20 cellular contexts compared by ENCODE assay signal in the genomic region with DNA sequence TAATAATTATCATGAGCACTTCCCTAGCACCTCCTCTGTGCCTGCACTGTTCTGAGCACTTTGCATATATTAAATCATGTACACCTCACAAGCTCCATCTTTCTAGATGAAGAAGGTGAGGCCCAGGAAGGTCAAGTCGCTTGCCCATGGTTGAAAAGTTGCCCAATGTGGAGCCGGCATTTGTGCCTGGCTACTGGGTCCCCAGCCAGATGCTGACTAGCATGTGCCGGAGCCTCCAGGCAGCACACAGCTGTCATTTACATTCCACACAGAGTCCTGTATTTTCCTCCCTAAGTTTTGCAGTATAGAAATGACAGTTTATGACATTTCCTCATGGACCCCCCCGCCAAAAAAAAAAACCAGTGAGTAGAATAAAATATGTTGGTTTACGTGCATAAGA.
"Had no signal": no experiment of that assay in that cellular context is flagged by ENCODE, and none has a peak within 500 bp of the region (broad histone marks: within the 10 kb centered on the region; RNA-seq: fewer than 3 reads in every experiment).

No MANE protein-coding gene starts in this region.

- H3K27me3 Mint-ChIP-seq: stimulated activated naive CD8-positive, alpha-beta T cell treated with anti-CD3 and anti-CD28 coated beads, Interleukin-15, Interleukin-2, amounts not matched to agents 100 ng/mL and 50 ng/mL, for 24 hours; T-helper 17 cell had no signal

- H3K4me3 Mint-ChIP-seq: activated naive CD4-positive, alpha-beta T cell treated with anti-CD3 and anti-CD28 coated beads, Interleukin-2, amount 10 ng/mL, durations not matched to agents 7 days and 5 days; activated T-cell treated with anti-CD3 and anti-CD28 coated beads, Interleukin-2, amount 50 U/mL, for 4 hours; naive thymus-derived CD4-positive, alpha-beta T cell; stimulated activated naive CD8-positive, alpha-beta T cell treated with anti-CD3 and anti-CD28 coated beads, Interleukin-15, Interleukin-2, amounts not matched to agents 100 ng/mL and 50 ng/mL, for 24 hours; T-helper 17 cell had no signal

- H3K36me3 Mint-ChIP-seq: activated naive CD4-positive, alpha-beta T cell treated with anti-CD3 and anti-CD28 coated beads, Interleukin-2, amount 10 ng/mL, durations not matched to agents 7 days and 5 days; naive thymus-derived CD4-positive, alpha-beta T cell had no signal

- H3K27ac ChIP-seq: prostate gland, right atrium auricular region, tibial artery had no signal

- H3K27me3 ChIP-seq: right atrium auricular region, tibial artery had no signal

- ATAC-seq: activated T-cell treated with anti-CD3 and anti-CD28 coated beads, Interleukin-2, amount 50 U/mL, for 4 hours; naive thymus-derived CD4-positive, alpha-beta T cell; T-helper 17 cell had no signal

- H3K4me3 ChIP-seq: prostate gland, right atrium auricular region, tibial artery had no signal

- H3K27ac Mint-ChIP-seq: activated naive CD4-positive, alpha-beta T cell treated with anti-CD3 and anti-CD28 coated beads, Interleukin-2, amount 10 ng/mL, durations not matched to agents 7 days and 5 days; activated T-helper 2 cell treated with anti-CD3 and anti-CD28 coated beads, Interferon-gamma antibody, Interleukin-2, Interleukin-4, amounts not matched to agents 10 μg/mL and 5 μg/mL and 100 μg/mL, durations not matched to agents 14 hours and 24 hours and 36 hours; T-helper 17 cell had no signal

- H3K36me3 ChIP-seq: prostate gland had no signal

- H3K9me3 ChIP-seq: prostate gland, right atrium auricular region, tibial artery had no signal

- DNase-seq: activated CD4-positive, alpha-beta T cell treated with anti-CD3 and anti-CD28 coated beads for 4 hours; activated CD4-positive, alpha-beta T cell treated with anti-CD3 and anti-CD28 coated beads, Interleukin-2, amount 50 U/mL, for 48 hours; activated CD4-positive, CD25-positive, alpha-beta regulatory T cell; activated CD8-positive, alpha-beta memory T cell treated with anti-CD3 and anti-CD28 coated beads, Interleukin-2, amount 50 U/mL, for 48 hours; activated naive CD4-positive, alpha-beta T cell treated with anti-CD3 and anti-CD28 coated beads, Interleukin-2, amount 10 ng/mL, durations not matched to agents 7 days and 5 days; activated T-cell treated with anti-CD3 and anti-CD28 coated beads, Interleukin-2, amount 50 U/mL, for 4 hours; amygdala; effector CD4-positive, alpha-beta T cell; foreskin melanocyte; mesendoderm; naive thymus-derived CD4-positive, alpha-beta T cell; stimulated activated CD4-positive, alpha-beta T cell treated with anti-CD3 and anti-CD28 coated beads, Interleukin-4, amount 100 ng/mL, for 4 hours; substantia nigra; SW 1271; T-helper 17 cell; tibial artery had no signal

- H3K9me3 Mint-ChIP-seq: activated naive CD4-positive, alpha-beta T cell treated with anti-CD3 and anti-CD28 coated beads, Interleukin-2, amount 10 ng/mL, durations not matched to agents 7 days and 5 days; activated T-cell treated with anti-CD3 and anti-CD28 coated beads, Interleukin-2, amount 50 U/mL, for 4 hours; activated T-helper 2 cell treated with anti-CD3 and anti-CD28 coated beads, Interferon-gamma antibody, Interleukin-2, Interleukin-4, amounts not matched to agents 10 μg/mL and 5 μg/mL and 100 μg/mL, durations not matched to agents 14 hours and 24 hours and 36 hours; naive thymus-derived CD4-positive, alpha-beta T cell; stimulated activated naive CD8-positive, alpha-beta T cell treated with anti-CD3 and anti-CD28 coated beads, Interleukin-15, Interleukin-2, amounts not matched to agents 100 ng/mL and 50 ng/mL, for 24 hours had no signal
